Comparison of ENCODE assay signal across 27 cellular contexts in genomic region chr21:31115249-31115648, GRCh38.
DNase-seq lines count a peak whose midpoint lies in the region; ATAC-seq, FAIRE-seq and TF ChIP-seq lines count a peak whose summit lies in the region.
"Had no signal": no experiment of that assay in that cellular context is flagged by ENCODE, and none has a peak within 500 bp of the region (broad histone marks: within the 10 kb centered on the region; RNA-seq: fewer than 3 reads in every experiment).

No MANE protein-coding gene starts in this region.

- H3K27ac Mint-ChIP-seq in activated naive CD4-positive, alpha-beta T cell treated with anti-CD3 and anti-CD28 coated beads, Interleukin-2, amount 50 U/mL, for 24 hours, result peak overlapping the region; percentile 57
- no peak overlapping the region for H3K27ac Mint-ChIP-seq in activated naive CD4-positive, alpha-beta T cell treated with anti-CD3 and anti-CD28 coated beads, Interleukin-2, amount 10 ng/mL, durations not matched to agents 7 days and 5 days
- H3K27ac Mint-ChIP-seq: B cell had no signal

- H3K9ac ChIP-seq in neural cell (ENCODE audit: low read length), result no peak overlapping the region
- H3K9ac ChIP-seq: KMS-11 had no signal

- no peaks in the 10 kb centered on the region for H3K9me3 ChIP-seq in neural cell (ENCODE audit: low read length)
- H3K9me3 ChIP-seq: Caco-2 had no signal

- H3F3A ChIP-seq in neural cell (ENCODE audit: insufficient read depth, low read length, poor library complexity, severe bottlenecking), result no peaks in the 10 kb centered on the region

- no peak overlapping the region for H2AFZ ChIP-seq in neural cell (ENCODE audit: low read depth, low read length)

- no peaks in the 10 kb centered on the region for H3K36me3 ChIP-seq in neural cell (ENCODE audit: insufficient read depth, low read length)

- H3K4me3 ChIP-seq in epithelial cell of esophagus (ENCODE audit: low read length) (no peak overlapping the region), neural cell (ENCODE audit: low read length) (no peak overlapping the region)
- H3K4me3 ChIP-seq: GM12878 had no signal

- H3K4me2 ChIP-seq in neural cell (ENCODE audit: low read length), result no peak overlapping the region
- H3K4me2 ChIP-seq: KMS-11 had no signal

- peak; percentile 56 for TF ChIP-seq EP300 in neural cell (conservative IDR thresholded peaks at IDR 0.05; ENCODE audit: poor library complexity, severe bottlenecking)

- no peak overlapping the region for H3K4me3 Mint-ChIP-seq in activated naive CD4-positive, alpha-beta T cell treated with anti-CD3 and anti-CD28 coated beads, Interleukin-2, amount 50 U/mL, for 24 hours
- H3K4me3 Mint-ChIP-seq in activated naive CD4-positive, alpha-beta T cell treated with anti-CD3 and anti-CD28 coated beads, Interleukin-2, amount 10 ng/mL, durations not matched to agents 7 days and 5 days, result no peak overlapping the region
- H3K4me3 Mint-ChIP-seq: B cell; CD4-positive, alpha-beta memory T cell had no signal

- no peaks in the 10 kb centered on the region for H3K27me3 Mint-ChIP-seq in activated naive CD4-positive, alpha-beta T cell treated with anti-CD3 and anti-CD28 coated beads, Interleukin-2, amount 50 U/mL, for 24 hours
- H3K27me3 Mint-ChIP-seq in activated naive CD4-positive, alpha-beta T cell treated with anti-CD3 and anti-CD28 coated beads, Interleukin-2, amount 10 ng/mL, durations not matched to agents 7 days and 5 days, result no peaks in the 10 kb centered on the region
- H3K27me3 Mint-ChIP-seq: B cell; CD4-positive, alpha-beta memory T cell had no signal

- no peaks in the 10 kb centered on the region for H3K79me2 ChIP-seq in neural cell (replicated peaks; ENCODE audit: insufficient read depth, low read length)

- FAIRE-seq in urothelium cell line (lab: Jason Lieb, UNC), result peak; percentile 92
- FAIRE-seq: A204.1, GM12878, H1 had no signal

- no peaks in the 10 kb centered on the region for H3K27me3 ChIP-seq in neural cell (ENCODE audit: insufficient read depth, low read depth, low read length)

- H4K20me1 ChIP-seq in neural cell (ENCODE audit: insufficient read depth), result no peaks in the 10 kb centered on the region

- CTCF ChIA-PET in activated naive CD4-positive, alpha-beta T cell treated with anti-CD3 and anti-CD28 coated beads, Interleukin-2, amount 10 ng/mL, durations not matched to agents 7 days and 5 days (lab: Charles Lee), result no interaction called here

- no peaks in the 10 kb centered on the region for H3K9me2 ChIP-seq in neural cell (ENCODE audit: insufficient read depth, low read length)

- no peak for ATAC-seq in omental fat pad (ENCODE audit: low FRiP score)
- no peak for ATAC-seq in left lobe of liver
- ATAC-seq: GM12878, HCT116, Panc1 had no signal

- DNase-seq in activated naive CD4-positive, alpha-beta T cell treated with anti-CD3 and anti-CD28 coated beads, Interleukin-2, amount 10 ng/mL, durations not matched to agents 7 days and 5 days, result no peak
- DNase-seq in epithelial cell of esophagus (ENCODE audit: low read depth), result peak; percentile 52
- no peak for DNase-seq in urothelium cell line (ENCODE audit: low spot score)
- no peak for DNase-seq in omental fat pad (ENCODE audit: low spot score)
- DNase-seq in GM19238 (ENCODE audit: insufficient read length, low spot score), result no peak
- no peak for DNase-seq in left lobe of liver (ENCODE audit: low spot score)
- DNase-seq: Caco-2; CD4-positive, alpha-beta memory T cell; DMS 273 treated with DMSO at 0.1 percent for 48 hours; DND-41; IMR-90; MV-4-11; NCI-H1105 treated with DMSO at 0.1 percent for 48 hours; NCI-H2029 treated with DMSO at 0.1 percent for 48 hours; NCI-H226; NCI-H524; NCI-H774; NK-92 treated with Interleukin-12 subunit alpha and Interleukin-12 subunit beta, amount 100 ng/mL, for 24 hours had no signal

- H3K4me1 Mint-ChIP-seq in activated naive CD4-positive, alpha-beta T cell treated with anti-CD3 and anti-CD28 coated beads, Interleukin-2, amount 50 U/mL, for 24 hours, result peaks cover 20% of the 10 kb centered on the region
- peaks cover 17% of the 10 kb centered on the region for H3K4me1 Mint-ChIP-seq in activated naive CD4-positive, alpha-beta T cell treated with anti-CD3 and anti-CD28 coated beads, Interleukin-2, amount 10 ng/mL, durations not matched to agents 7 days and 5 days
- H3K4me1 Mint-ChIP-seq: B cell had no signal

- no peak for TF ChIP-seq RAD21 in neural cell (conservative IDR thresholded peaks at IDR 0.05)

- peaks cover 5% of the 10 kb centered on the region for H3K36me3 Mint-ChIP-seq in activated naive CD4-positive, alpha-beta T cell treated with anti-CD3 and anti-CD28 coated beads, Interleukin-2, amount 50 U/mL, for 24 hours
- H3K36me3 Mint-ChIP-seq in activated naive CD4-positive, alpha-beta T cell treated with anti-CD3 and anti-CD28 coated beads, Interleukin-2, amount 10 ng/mL, durations not matched to agents 7 days and 5 days, result peaks cover 14% of the 10 kb centered on the region

- TF ChIP-seq CTCF in epithelial cell of esophagus (IDR thresholded peaks at IDR 0.05; ENCODE audit: insufficient read depth, low read depth, low read length, missing control alignments), result no peak
- no peak for TF ChIP-seq CTCF in neural cell (IDR thresholded peaks at IDR 0.05; ENCODE audit: poor library complexity, severe bottlenecking)
- TF ChIP-seq CTCF in omental fat pad (IDR thresholded peaks at IDR 0.05), result no peak

- no peak overlapping the region for H3K27ac ChIP-seq in neural cell (ENCODE audit: low read length)
- H3K27ac ChIP-seq: KMS-11 had no signal

- H3K9me3 Mint-ChIP-seq in activated naive CD4-positive, alpha-beta T cell treated with anti-CD3 and anti-CD28 coated beads, Interleukin-2, amount 50 U/mL, for 24 hours, result no peaks in the 10 kb centered on the region
- H3K9me3 Mint-ChIP-seq in activated naive CD4-positive, alpha-beta T cell treated with anti-CD3 and anti-CD28 coated beads, Interleukin-2, amount 10 ng/mL, durations not matched to agents 7 days and 5 days, result no peaks in the 10 kb centered on the region

TF ChIP-seq in neural cell, 6 proteins besides CTCF, POLR2A, EP300 and RAD21:
- TF ChIP-seq POLR2AphosphoS5 (IDR thresholded peaks at IDR 0.05) (peak; percentile 36), MXI1 (conservative IDR thresholded peaks at IDR 0.05; ENCODE audit: poor library complexity, severe bottlenecking) (no peak)
TF ChIP-seq in neural cell: peak in this region for 1.
